ENCODE assay signal across 8 cellular contexts in genomic region chr2:224039080-224039769, GRCh38. TPM values are rescaled to one million over a fixed set of nuclear protein-coding genes. Genes with fewer than 3 reads are reported as not detected.
DNase-seq lines count a peak whose midpoint lies in the region; ATAC-seq and TF ChIP-seq lines count a peak whose summit lies in the region.

TSS of gene SERPINE2 (minus strand) at chr2:224039286. CDS start at chr2:224001900, 37,386 bp downstream.

- H3K27me3 ChIP-seq in esophagus muscularis mucosa (peaks cover 0 to 39% (median 0%) of the 10 kb centered on the region in 4 donors), mucosa of rectum (ENCODE audit: control insufficient read depth in 2 of 2, insufficient read depth in 2 of 2, low read length in 2 of 2) (peaks cover 8 to 30% of the 10 kb centered on the region in 2 donors)

- H3K36me3 ChIP-seq in esophagus muscularis mucosa (no peaks in the 10 kb centered on the region), mucosa of rectum (ENCODE audit: control insufficient read depth in 2 of 2, insufficient read depth in 2 of 2, low read length in 2 of 2) (no peaks in the 10 kb centered on the region)

- peak within 1 kb of the TSS in 1 of 2 donors; percentile 54 for H3K9ac ChIP-seq in mucosa of rectum (ENCODE audit: low read depth in 1 of 2, low read length in 2 of 2)

- peak within 1 kb of the TSS; percentile 83 for H3K4me3 Mint-ChIP-seq in stimulated activated effector memory CD8-positive, alpha-beta T cell treated with anti-CD3 and anti-CD28 coated beads, Interleukin-12 subunit alpha, Interleukin-12 subunit beta, amount 100 ng/mL, for 72 hours

- H3K4me3 ChIP-seq in esophagus muscularis mucosa = peak within 1 kb of the TSS; percentile 64 to 79 (median 68)
- peak within 1 kb of the TSS; percentile 63 to 80 for H3K4me3 ChIP-seq in mucosa of rectum (ENCODE audit: low read length in 2 of 2)

- TF ChIP-seq EP300 in esophagus muscularis mucosa (IDR thresholded peaks at IDR 0.05) = no peak

- TF ChIP-seq CTCF in esophagus muscularis mucosa (IDR thresholded peaks at IDR 0.05) = peak in 1 of 3 experiments; percentile 24

- no peaks in the 10 kb centered on the region for H3K9me3 Mint-ChIP-seq in stimulated activated effector memory CD8-positive, alpha-beta T cell treated with anti-CD3 and anti-CD28 coated beads, Interleukin-12 subunit alpha, Interleukin-12 subunit beta, amount 100 ng/mL, for 72 hours

- H3K9me3 ChIP-seq in esophagus muscularis mucosa = no peaks in the 10 kb centered on the region
- no peaks in the 10 kb centered on the region for H3K9me3 ChIP-seq in mucosa of rectum (ENCODE audit: control insufficient read depth in 2 of 2, low read length in 2 of 2)

- H3K27ac ChIP-seq in esophagus muscularis mucosa (replicated peaks in 1 of 4) (peak within 1 kb of the TSS; percentile 58 to 71 (median 68)), mucosa of rectum (ENCODE audit: low read depth in 2 of 2, low read length in 2 of 2) (no peak within 1 kb of the TSS)

- DNase-seq in SIG-M5 treated with dmso at 0.1 percent for 504 hours (lab: John Stamatoyannopoulos, UW; ENCODE audit: unreplicated experiment) (peak; percentile 36), SIG-M5 (lab: John Stamatoyannopoulos, UW) (no peak), NCI-H748 treated with DMSO at 0.1 percent for 48 hours (lab: John Stamatoyannopoulos, UW) (peak; percentile 60), activated T-cell treated with anti-CD3 and anti-CD28 coated beads for 4 hours (peak; percentile 51), esophagus muscularis mucosa (ENCODE audit: extremely low spot score) (no peak)
- DNase-seq in stimulated activated effector memory CD8-positive, alpha-beta T cell treated with anti-CD3 and anti-CD28 coated beads, Interleukin-12 subunit alpha, Interleukin-12 subunit beta, amount 100 ng/mL, for 72 hours (ENCODE audit: low spot score in 2 of 2) = peak; percentile 14 to 70

- under 1% methylated on average over 17 of the region's 91 CpGs for WGBS in esophagus muscularis mucosa

- no peaks in the 10 kb centered on the region for H3K36me3 Mint-ChIP-seq in stimulated activated effector memory CD8-positive, alpha-beta T cell treated with anti-CD3 and anti-CD28 coated beads, Interleukin-12 subunit alpha, Interleukin-12 subunit beta, amount 100 ng/mL, for 72 hours

- peak; percentile 44 for ATAC-seq in HG03025 (IDR thresholded peaks at IDR 0.05; ENCODE audit: low FRiP score, unreplicated experiment)
- peak; percentile 78 for ATAC-seq in stimulated activated effector memory CD8-positive, alpha-beta T cell treated with anti-CD3 and anti-CD28 coated beads, Interleukin-12 subunit alpha, Interleukin-12 subunit beta, amount 100 ng/mL, for 72 hours

- H3K4me1 Mint-ChIP-seq in stimulated activated effector memory CD8-positive, alpha-beta T cell treated with anti-CD3 and anti-CD28 coated beads, Interleukin-12 subunit alpha, Interleukin-12 subunit beta, amount 100 ng/mL, for 72 hours = peaks cover 15% of the 10 kb centered on the region

- H3K4me1 ChIP-seq in esophagus muscularis mucosa = peaks cover 12 to 40% (median 36%) of the 10 kb centered on the region in 4 donors
- peaks cover 4 to 5% of the 10 kb centered on the region in 2 donors for H3K4me1 ChIP-seq in mucosa of rectum (ENCODE audit: control insufficient read depth in 2 of 2, insufficient read depth in 2 of 2, low read length in 2 of 2)

- intact Hi-C loops in esophagus muscularis mucosa (cut with DNase I) = no loop called here

- TF ChIP-seq POLR2A in esophagus muscularis mucosa (IDR thresholded peaks at IDR 0.05; ENCODE audit: low read depth) = no peak

- no peak within 1 kb of the TSS for H3K27ac Mint-ChIP-seq in stimulated activated effector memory CD8-positive, alpha-beta T cell treated with anti-CD3 and anti-CD28 coated beads, Interleukin-12 subunit alpha, Interleukin-12 subunit beta, amount 100 ng/mL, for 72 hours

RNA-seq across cellular contexts. Expression of gene SERPINE2, which starts in this region (rescaled TPM):
- total RNA-seq in esophagus muscularis mucosa = 100 to 1,000 TPM in 1 of 4 donors, 10 to 100 TPM in 3; 20.4 to 126 (median 42.1) TPM

Comparison
In these comparisons a context has a peak if more than half of its experiments do, and no peak if none do; other contexts are left out.
1. DNase-seq: peak in SIG-M5 treated with dmso at 0.1 percent for 504 hours (single experiment), NCI-H748 treated with DMSO at 0.1 percent for 48 hours (single experiment), activated T-cell treated with anti-CD3 and anti-CD28 coated beads for 4 hours (single experiment) and stimulated activated effector memory CD8-positive, alpha-beta T cell treated with anti-CD3 and anti-CD28 coated beads, Interleukin-12 subunit alpha, Interleukin-12 subunit beta, amount 100 ng/mL, for 72 hours (2 of 2); none in SIG-M5 (single experiment) and esophagus muscularis mucosa (single experiment).
2. H3K27ac ChIP-seq: peak in esophagus muscularis mucosa (4 of 4); none in mucosa of rectum (0 of 2).